ENCODE assay signal across 8 cellular contexts in genomic region chr7:112452102-112452888, GRCh38. TPM values are rescaled to one million over a fixed set of nuclear protein-coding genes. Genes with fewer than 3 reads are reported as not detected.
DNase-seq lines count a peak whose midpoint lies in the region; ATAC-seq and TF ChIP-seq lines count a peak whose summit lies in the region.

No MANE protein-coding gene starts in this region.

- peaks cover 13% of the 10 kb centered on the region for H3K36me3 ChIP-seq in OCI-LY3 (replicated peaks; ENCODE audit: low read depth, low read length)
- H3K36me3 ChIP-seq in stomach smooth muscle (ENCODE audit: control insufficient read depth in 2 of 2, insufficient read depth in 2 of 2, low read length in 2 of 2): peaks cover 6 to 12% of the 10 kb centered on the region in 2 donors

- intact Hi-C loops in left colon (cut with DNase I, micrococcal nuclease): no loop called here

- H4K20me1 ChIP-seq in OCI-LY3 (ENCODE audit: insufficient read depth, low read length): peaks cover 29% of the 10 kb centered on the region

- H2AFZ ChIP-seq in OCI-LY3 (ENCODE audit: low read depth, low read length): no peak overlapping the region

- peak overlapping the region; percentile 93 for H3K4me3 ChIP-seq in OCI-LY3 (ENCODE audit: low read length)
- H3K4me3 ChIP-seq in stomach smooth muscle (ENCODE audit: low read length in 2 of 2): peak overlapping the region; percentile 98 to 99

- peaks cover 12% of the 10 kb centered on the region for H3K36me3 Mint-ChIP-seq in activated naive CD4-positive, alpha-beta T cell treated with anti-CD3 and anti-CD28 coated beads, Interleukin-2, amount 50 U/mL, for 24 hours
- H3K36me3 Mint-ChIP-seq in chondrocyte (ENCODE audit: low read depth): peaks cover 9% of the 10 kb centered on the region

- ATAC-seq in left colon (no peak), HG02870 (IDR thresholded peaks at IDR 0.05; ENCODE audit: unreplicated experiment) (no peak), HG03354 (IDR thresholded peaks at IDR 0.05; ENCODE audit: poor library complexity, severe bottlenecking, unreplicated experiment) (no peak)

- H3K27me3 ChIP-seq in OCI-LY3 (ENCODE audit: low read depth, low read length) (no peaks in the 10 kb centered on the region), stomach smooth muscle (ENCODE audit: control insufficient read depth in 1 of 2, insufficient read depth in 2 of 2, low read length in 2 of 2) (no peaks in the 10 kb centered on the region)

- H3K4me2 ChIP-seq in OCI-LY3 (ENCODE audit: low read length): peak overlapping the region; percentile 83

- H3K27ac ChIP-seq in OCI-LY3 (ENCODE audit: low read length) (no peak overlapping the region), stomach smooth muscle (ENCODE audit: low read length) (peak overlapping the region; percentile 99)

- peak overlapping the region; percentile 19 for H3K27ac Mint-ChIP-seq in activated naive CD4-positive, alpha-beta T cell treated with anti-CD3 and anti-CD28 coated beads, Interleukin-2, amount 50 U/mL, for 24 hours
- H3K27ac Mint-ChIP-seq in chondrocyte (ENCODE audit: unreplicated experiment): peak overlapping the region; percentile 100

- no peaks in the 10 kb centered on the region for H3K27me3 Mint-ChIP-seq in activated naive CD4-positive, alpha-beta T cell treated with anti-CD3 and anti-CD28 coated beads, Interleukin-2, amount 50 U/mL, for 24 hours
- H3K27me3 Mint-ChIP-seq in chondrocyte (ENCODE audit: low read depth): no peaks in the 10 kb centered on the region

- no peak for DNase-seq in activated naive CD4-positive, alpha-beta T cell treated with Interleukin-2 at 50 U/mL for 16 hours
- DNase-seq in chondrocyte (ENCODE audit: low spot score) (no peak), left colon (peak; percentile 33 to 41)

- TF ChIP-seq CTCF in OCI-LY3 (IDR thresholded peaks at IDR 0.05; ENCODE audit: low read depth, low read length) (peak; percentile 18), chondrocyte (IDR thresholded peaks at IDR 0.05) (peak; percentile 70)

- H3K4me3 Mint-ChIP-seq in activated naive CD4-positive, alpha-beta T cell treated with anti-CD3 and anti-CD28 coated beads, Interleukin-2, amount 50 U/mL, for 24 hours: peak overlapping the region; percentile 100
- peak overlapping the region; percentile 97 for H3K4me3 Mint-ChIP-seq in chondrocyte (ENCODE audit: unreplicated experiment)

- H3K79me2 ChIP-seq in OCI-LY3 (ENCODE audit: low read length): peaks cover 57% of the 10 kb centered on the region

- H3K9ac ChIP-seq in OCI-LY3 (ENCODE audit: low read length) (peak overlapping the region; percentile 94), stomach smooth muscle (ENCODE audit: low read length in 2 of 2) (peak overlapping the region; percentile 98 to 99)

- peaks cover 49% of the 10 kb centered on the region for H3K4me1 Mint-ChIP-seq in activated naive CD4-positive, alpha-beta T cell treated with anti-CD3 and anti-CD28 coated beads, Interleukin-2, amount 50 U/mL, for 24 hours
- H3K4me1 Mint-ChIP-seq in chondrocyte (ENCODE audit: low read depth): peaks cover 47% of the 10 kb centered on the region

- no peaks in the 10 kb centered on the region for H3K9me3 Mint-ChIP-seq in activated naive CD4-positive, alpha-beta T cell treated with anti-CD3 and anti-CD28 coated beads, Interleukin-2, amount 50 U/mL, for 24 hours
- H3K9me3 Mint-ChIP-seq in chondrocyte (ENCODE audit: low read depth): no peaks in the 10 kb centered on the region

- H3K9me3 ChIP-seq in OCI-LY3 (ENCODE audit: insufficient read depth, low read length) (no peaks in the 10 kb centered on the region), stomach smooth muscle (ENCODE audit: control insufficient read depth in 2 of 2, low read length in 2 of 2) (no peaks in the 10 kb centered on the region)

- H3K4me1 ChIP-seq in OCI-LY3 (ENCODE audit: low read length) (peaks cover 23% of the 10 kb centered on the region), stomach smooth muscle (ENCODE audit: control insufficient read depth, insufficient read depth, low read length) (peaks cover 23% of the 10 kb centered on the region)

RNA-seq across cellular contexts. Expression of gene IFRD1, which starts 2.0 kb away (rescaled TPM):
- 69.2 to 108 TPM (median 106 TPM) in 3 replicates for total RNA-seq in chondrocyte
- 10 to 100 TPM; 32.9 to 60.6 TPM for total RNA-seq in left colon

RNA-seq across cellular contexts. Expression of gene LSMEM1, which starts 28.5 kb away (rescaled TPM):
- total RNA-seq in chondrocyte (1.5 to 4.0 TPM (median 3.3 TPM) in 3 replicates), left colon (1 to 10 TPM; 2.3 to 3.1 TPM)

Comparison
In these comparisons a context has a peak if more than half of its experiments do, and no peak if none do; other contexts are left out.
1. DNase-seq: peak in left colon (2 of 2); none in activated naive CD4-positive, alpha-beta T cell treated with Interleukin-2 at 50 U/mL for 16 hours (single experiment) and chondrocyte (single experiment).